Comparison of ENCODE assay signal across 8 cellular contexts in genomic region chr1:23484253-23485001, GRCh38. TPM values are rescaled to one million over a fixed set of nuclear protein-coding genes. Genes with fewer than 3 reads are reported as not detected.
DNase-seq lines count a peak whose midpoint lies in the region; ATAC-seq and TF ChIP-seq lines count a peak whose summit lies in the region.

No MANE protein-coding gene starts in this region.

- H3K27me3 ChIP-seq in lung (ENCODE audit: control insufficient read depth, insufficient read depth): no peaks in the 10 kb centered on the region

- DNase-seq in ELR (ENCODE audit: low read depth): peak; percentile 87
- peak; percentile 86 for DNase-seq in NCI-H748 (lab: John Stamatoyannopoulos, UW; ENCODE audit: unreplicated experiment)
- peak; percentile 94 for DNase-seq in activated CD8-positive, alpha-beta memory T cell treated with anti-CD3 and anti-CD28 coated beads for 24 hours
- DNase-seq in effector CD8-positive, alpha-beta T cell (lab: John Stamatoyannopoulos, UW): peak; percentile 83
- DNase-seq in lung (ENCODE audit: low spot score): peak; percentile 94
- DNase-seq in stimulated activated CD4-positive, alpha-beta T cell treated with anti-CD3 and anti-CD28 coated beads, TNF-alpha, amount 100 ng/mL, for 24 hours (ENCODE audit: low read depth in 3 of 3): peak; percentile 77 to 90 (median 82)

- H3K36me3 ChIP-seq in lung (ENCODE audit: control insufficient read depth in 2 of 2, insufficient read depth in 2 of 2, low read length in 2 of 2): no peaks in the 10 kb centered on the region

- peak overlapping the region; percentile 72 to 76 for H3K27ac ChIP-seq in lung (ENCODE audit: low read depth in 1 of 2, low read length in 1 of 2)

- no peak for TF ChIP-seq CTCF in lung (IDR thresholded peaks at IDR 0.05; ENCODE audit: control extremely low read depth, extremely low read depth)

- WGBS in lung, 2 donors: 4 to 5% methylated on average over 43 to 53 of the region's 54 CpGs

- H3K9me3 ChIP-seq in lung (ENCODE audit: control insufficient read depth in 2 of 2, insufficient read depth in 1 of 2, low read length in 1 of 2): no peaks in the 10 kb centered on the region

- peaks cover 0 to 4% of the 10 kb centered on the region in 2 donors for H3K4me1 ChIP-seq in lung (ENCODE audit: control insufficient read depth in 2 of 2, insufficient read depth in 2 of 2, low read length in 2 of 2)

- peak overlapping the region; percentile 47 for H3K4me3 ChIP-seq in lung

- peak; percentile 65 for ATAC-seq in HG03103 (IDR thresholded peaks at IDR 0.05; ENCODE audit: low read depth, unreplicated experiment)
- ATAC-seq in lung (ENCODE audit: insufficient read depth, low FRiP score): peak; percentile 95
- no peak for ATAC-seq in HG03139 (IDR thresholded peaks at IDR 0.05; ENCODE audit: unreplicated experiment)

RNA-seq across cellular contexts. Expression of gene ASAP3, which starts 0.4 kb away (rescaled TPM):
- 10 to 100 TPM; 34.7 to 38.1 TPM for total RNA-seq in lung
- 10 to 100 TPM; 16.9 to 25.3 TPM for polyA plus RNA-seq in lung

RNA-seq across cellular contexts. Expression of gene E2F2, which starts 46.6 kb away (rescaled TPM):
- 1 to 10 TPM; 1.7 to 4.9 TPM for total RNA-seq in lung
- 1 to 10 TPM in 1 of 2 donors, under 1 TPM in 1; 0.83 to 1.2 TPM for polyA plus RNA-seq in lung

RNA-seq across cellular contexts. Expression of gene TCEA3, which starts 59.9 kb away (rescaled TPM):
- 10 to 100 TPM; 26.5 to 33.3 TPM for total RNA-seq in lung
- 10 to 100 TPM; 10.3 to 37.5 TPM for polyA plus RNA-seq in lung
